17 cellular contexts compared by ENCODE assay signal in the genomic region with DNA sequence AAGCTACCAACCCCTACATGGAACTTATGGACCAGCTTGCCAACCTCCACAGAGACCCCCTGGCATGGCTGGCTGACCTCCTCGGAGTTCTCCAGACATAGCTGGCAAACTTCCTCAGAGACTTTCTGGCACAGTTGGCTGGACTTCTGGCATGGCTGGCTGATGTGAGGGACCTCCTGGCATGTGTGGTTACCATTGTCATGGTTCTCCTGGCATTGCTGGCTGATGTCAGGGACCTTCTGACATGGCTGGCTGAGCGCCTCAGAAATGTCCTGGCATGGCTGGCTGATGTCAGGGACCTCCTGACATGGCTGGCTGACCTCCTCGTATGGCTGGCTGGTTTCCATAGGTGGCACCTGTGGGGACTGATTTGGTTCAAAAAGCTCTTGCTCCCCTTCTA. TPM values are rescaled to one million over a fixed set of nuclear protein-coding genes. Genes with fewer than 3 reads are reported as not detected.
DNase-seq lines count a peak whose midpoint lies in the region; ATAC-seq and TF ChIP-seq lines count a peak whose summit lies in the region.
"Had no signal": no experiment of that assay in that cellular context is flagged by ENCODE, and none has a peak within 500 bp of the region (broad histone marks: within the 10 kb centered on the region; RNA-seq: fewer than 3 reads in every experiment).

No MANE protein-coding gene starts in this region.

- no peak for TF ChIP-seq EP300 in gastroesophageal sphincter (IDR thresholded peaks at IDR 0.05)

- no peak for DNase-seq in activated naive CD8-positive, alpha-beta T cell treated with anti-CD3 and anti-CD28 coated beads, Interleukin-2, amount 10 ng/mL, durations not matched to agents 7 days and 5 days
- no peak for DNase-seq in activated naive CD8-positive, alpha-beta T cell treated with anti-CD3 and anti-CD28 coated beads for 36 hours
- DNase-seq in glomerular visceral epithelial cell (ENCODE audit: extremely low spot score), result peak; percentile 75
- DNase-seq in renal cortical epithelial cell (ENCODE audit: low read depth), result peak; percentile 28
- DNase-seq in left cardiac atrium, result no peak
- no peak for DNase-seq in activated CD8-positive, alpha-beta memory T cell treated with anti-CD3 and anti-CD28 coated beads, Interleukin-2, amount 10 ng/mL, durations not matched to agents 7 days and 5 days
- DNase-seq: CD4-positive, alpha-beta memory T cell; DMS153; DND-41; GDM1; HCEC 1CT; HFFc6; KBM-7 had no signal

- CTCF ChIA-PET in activated CD8-positive, alpha-beta memory T cell treated with anti-CD3 and anti-CD28 coated beads, Interleukin-2, amount 10 ng/mL, durations not matched to agents 7 days and 5 days (lab: Charles Lee), result no interaction called here

- no peaks in the 10 kb centered on the region for H3K27me3 ChIP-seq in gastroesophageal sphincter

- TF ChIP-seq POLR2A in gastroesophageal sphincter (IDR thresholded peaks at IDR 0.05), result no peak

- H3K27ac Mint-ChIP-seq in activated naive CD8-positive, alpha-beta T cell treated with anti-CD3 and anti-CD28 coated beads, Interleukin-2, amount 10 ng/mL, durations not matched to agents 7 days and 5 days, result peak overlapping the region; percentile 13
- H3K27ac Mint-ChIP-seq in activated naive CD8-positive, alpha-beta T cell treated with anti-CD3 and anti-CD28 coated beads for 36 hours, result no peak overlapping the region
- no peak overlapping the region for H3K27ac Mint-ChIP-seq in activated CD8-positive, alpha-beta memory T cell treated with anti-CD3 and anti-CD28 coated beads, Interleukin-2, amount 10 ng/mL, durations not matched to agents 7 days and 5 days
- H3K27ac Mint-ChIP-seq: CD4-positive, alpha-beta memory T cell; HFFc6 had no signal

- H3K36me3 ChIP-seq in gastroesophageal sphincter, result peaks cover 0 to 31% of the 10 kb centered on the region in 2 donors

- no CpG with 5 or more reads among the region's 3 CpGs for WGBS in gastroesophageal sphincter (ENCODE audit: low coverage in 1 of 2), 2 donors

- intact Hi-C loops in left cardiac atrium (cut with DNase I), result no loop called here

- POLR2A ChIA-PET in activated naive CD8-positive, alpha-beta T cell treated with anti-CD3 and anti-CD28 coated beads, Interleukin-2, amount 10 ng/mL, durations not matched to agents 7 days and 5 days (lab: Charles Lee), result no interaction called here

- no peak overlapping the region for H3K4me3 ChIP-seq in gastroesophageal sphincter

- ATAC-seq in activated naive CD8-positive, alpha-beta T cell treated with anti-CD3 and anti-CD28 coated beads, Interleukin-2, amount 10 ng/mL, durations not matched to agents 7 days and 5 days (ENCODE audit: low read depth), result no peak
- ATAC-seq in left cardiac atrium (no peak), HG02798 (IDR thresholded peaks at IDR 0.05; ENCODE audit: poor library complexity, unreplicated experiment) (no peak), gastroesophageal sphincter (no peak)
- no peak for ATAC-seq in activated CD8-positive, alpha-beta memory T cell treated with anti-CD3 and anti-CD28 coated beads, Interleukin-2, amount 10 ng/mL, durations not matched to agents 7 days and 5 days

- peaks cover 7% of the 10 kb centered on the region for H3K36me3 Mint-ChIP-seq in activated naive CD8-positive, alpha-beta T cell treated with anti-CD3 and anti-CD28 coated beads, Interleukin-2, amount 10 ng/mL, durations not matched to agents 7 days and 5 days
- H3K36me3 Mint-ChIP-seq in activated naive CD8-positive, alpha-beta T cell treated with anti-CD3 and anti-CD28 coated beads for 36 hours, result peaks cover 4% of the 10 kb centered on the region
- H3K36me3 Mint-ChIP-seq in activated CD8-positive, alpha-beta memory T cell treated with anti-CD3 and anti-CD28 coated beads, Interleukin-2, amount 10 ng/mL, durations not matched to agents 7 days and 5 days, result no peaks in the 10 kb centered on the region

- no peaks in the 10 kb centered on the region for H3K27me3 Mint-ChIP-seq in activated naive CD8-positive, alpha-beta T cell treated with anti-CD3 and anti-CD28 coated beads, Interleukin-2, amount 10 ng/mL, durations not matched to agents 7 days and 5 days
- no peaks in the 10 kb centered on the region for H3K27me3 Mint-ChIP-seq in activated naive CD8-positive, alpha-beta T cell treated with anti-CD3 and anti-CD28 coated beads for 36 hours
- no peaks in the 10 kb centered on the region for H3K27me3 Mint-ChIP-seq in activated CD8-positive, alpha-beta memory T cell treated with anti-CD3 and anti-CD28 coated beads, Interleukin-2, amount 10 ng/mL, durations not matched to agents 7 days and 5 days
- H3K27me3 Mint-ChIP-seq: CD4-positive, alpha-beta memory T cell had no signal

- no peak overlapping the region for H3K4me3 Mint-ChIP-seq in activated naive CD8-positive, alpha-beta T cell treated with anti-CD3 and anti-CD28 coated beads, Interleukin-2, amount 10 ng/mL, durations not matched to agents 7 days and 5 days
- H3K4me3 Mint-ChIP-seq in activated naive CD8-positive, alpha-beta T cell treated with anti-CD3 and anti-CD28 coated beads for 36 hours, result no peak overlapping the region
- no peak overlapping the region for H3K4me3 Mint-ChIP-seq in activated CD8-positive, alpha-beta memory T cell treated with anti-CD3 and anti-CD28 coated beads, Interleukin-2, amount 10 ng/mL, durations not matched to agents 7 days and 5 days
- H3K4me3 Mint-ChIP-seq: CD4-positive, alpha-beta memory T cell; HFFc6 had no signal

- no peaks in the 10 kb centered on the region for H3K9me3 Mint-ChIP-seq in activated naive CD8-positive, alpha-beta T cell treated with anti-CD3 and anti-CD28 coated beads, Interleukin-2, amount 10 ng/mL, durations not matched to agents 7 days and 5 days
- H3K9me3 Mint-ChIP-seq in activated naive CD8-positive, alpha-beta T cell treated with anti-CD3 and anti-CD28 coated beads for 36 hours, result no peaks in the 10 kb centered on the region
- H3K9me3 Mint-ChIP-seq in activated CD8-positive, alpha-beta memory T cell treated with anti-CD3 and anti-CD28 coated beads, Interleukin-2, amount 10 ng/mL, durations not matched to agents 7 days and 5 days (ENCODE audit: low read depth), result no peaks in the 10 kb centered on the region
- H3K9me3 Mint-ChIP-seq: CD4-positive, alpha-beta memory T cell; HFFc6 had no signal

- H3K4me1 ChIP-seq in gastroesophageal sphincter, result peaks cover 0 to 8% (median 0%) of the 10 kb centered on the region in 3 donors

- H3K4me1 Mint-ChIP-seq in activated naive CD8-positive, alpha-beta T cell treated with anti-CD3 and anti-CD28 coated beads, Interleukin-2, amount 10 ng/mL, durations not matched to agents 7 days and 5 days, result no peaks in the 10 kb centered on the region
- no peaks in the 10 kb centered on the region for H3K4me1 Mint-ChIP-seq in activated naive CD8-positive, alpha-beta T cell treated with anti-CD3 and anti-CD28 coated beads for 36 hours
- no peaks in the 10 kb centered on the region for H3K4me1 Mint-ChIP-seq in activated CD8-positive, alpha-beta memory T cell treated with anti-CD3 and anti-CD28 coated beads, Interleukin-2, amount 10 ng/mL, durations not matched to agents 7 days and 5 days
- H3K4me1 Mint-ChIP-seq: CD4-positive, alpha-beta memory T cell had no signal

- H3K9me3 ChIP-seq in gastroesophageal sphincter, result no peaks in the 10 kb centered on the region

- TF ChIP-seq CTCF in gastroesophageal sphincter (IDR thresholded peaks at IDR 0.05), result no peak

- no peak overlapping the region for H3K27ac ChIP-seq in gastroesophageal sphincter
- H3K27ac ChIP-seq: 22Rv1, C4-2B had no signal

RNA-seq across cellular contexts. Expression of gene MAP1A, which starts 17.5 kb away (rescaled TPM):
- total RNA-seq in activated naive CD8-positive, alpha-beta T cell treated with anti-CD3 and anti-CD28 coated beads, Interleukin-2, amount 10 ng/mL, durations not matched to agents 7 days and 5 days, result 1 to 10 TPM; 3.4 to 3.5 TPM
- total RNA-seq in activated naive CD8-positive, alpha-beta T cell treated with anti-CD3 and anti-CD28 coated beads for 36 hours, result under 1 TPM; 0.68 TPM
- total RNA-seq in renal cortical epithelial cell, result 0.52 and 6.1 TPM in 2 replicates
- 10 to 100 TPM; 23.8 to 24.5 TPM for total RNA-seq in left cardiac atrium
- 10 to 100 TPM; 28.9 to 59.1 (median 35.1) TPM for total RNA-seq in gastroesophageal sphincter
- 1 to 10 TPM; 3.0 to 7.8 TPM for total RNA-seq in activated CD8-positive, alpha-beta memory T cell treated with anti-CD3 and anti-CD28 coated beads, Interleukin-2, amount 10 ng/mL, durations not matched to agents 7 days and 5 days

RNA-seq across cellular contexts. Expression of gene TP53BP1, which starts 41.9 kb away (rescaled TPM):
- total RNA-seq in activated naive CD8-positive, alpha-beta T cell treated with anti-CD3 and anti-CD28 coated beads, Interleukin-2, amount 10 ng/mL, durations not matched to agents 7 days and 5 days, result 10 to 100 TPM; 27.1 to 27.5 TPM
- total RNA-seq in activated naive CD8-positive, alpha-beta T cell treated with anti-CD3 and anti-CD28 coated beads for 36 hours, result 10 to 100 TPM; 24.1 to 24.3 TPM
- total RNA-seq in renal cortical epithelial cell, result 58.5 and 143 TPM in 2 replicates
- total RNA-seq in left cardiac atrium, result 10 to 100 TPM; 30.1 to 33.5 TPM
- 10 to 100 TPM; 21.8 to 40.2 (median 33.5) TPM for total RNA-seq in gastroesophageal sphincter
- total RNA-seq in activated CD8-positive, alpha-beta memory T cell treated with anti-CD3 and anti-CD28 coated beads, Interleukin-2, amount 10 ng/mL, durations not matched to agents 7 days and 5 days, result 10 to 100 TPM; 23.3 to 25.8 TPM

RNA-seq across cellular contexts. Expression of gene PPIP5K1, which starts 55.1 kb away (rescaled TPM):
- 10 to 100 TPM; 30.7 to 36.8 TPM for total RNA-seq in activated naive CD8-positive, alpha-beta T cell treated with anti-CD3 and anti-CD28 coated beads, Interleukin-2, amount 10 ng/mL, durations not matched to agents 7 days and 5 days
- total RNA-seq in activated naive CD8-positive, alpha-beta T cell treated with anti-CD3 and anti-CD28 coated beads for 36 hours, result 10 to 100 TPM; 32.8 to 33.6 TPM
- total RNA-seq in renal cortical epithelial cell, result 9.6 and 43.3 TPM in 2 replicates
- 10 to 100 TPM; 19.4 to 22.3 TPM for total RNA-seq in left cardiac atrium
- total RNA-seq in gastroesophageal sphincter, result 10 to 100 TPM; 16.7 to 44.7 (median 22.1) TPM
- 10 to 100 TPM; 33.5 to 34.2 TPM for total RNA-seq in activated CD8-positive, alpha-beta memory T cell treated with anti-CD3 and anti-CD28 coated beads, Interleukin-2, amount 10 ng/mL, durations not matched to agents 7 days and 5 days

RNA-seq across cellular contexts. Expression of gene CKMT1B, which starts 58.9 kb away (rescaled TPM):
- not detected for total RNA-seq in activated naive CD8-positive, alpha-beta T cell treated with anti-CD3 and anti-CD28 coated beads, Interleukin-2, amount 10 ng/mL, durations not matched to agents 7 days and 5 days
- under 1 TPM; 0.29 to 0.92 TPM for total RNA-seq in activated naive CD8-positive, alpha-beta T cell treated with anti-CD3 and anti-CD28 coated beads for 36 hours
- 0.10 and 1.9 TPM in 2 replicates for total RNA-seq in renal cortical epithelial cell
- 1 to 10 TPM; 3.7 to 5.5 TPM for total RNA-seq in left cardiac atrium
- total RNA-seq in gastroesophageal sphincter, result 1 to 10 TPM in 2 of 4 donors, not detected in 2; 6.4 to 7.8 TPM
- total RNA-seq in activated CD8-positive, alpha-beta memory T cell treated with anti-CD3 and anti-CD28 coated beads, Interleukin-2, amount 10 ng/mL, durations not matched to agents 7 days and 5 days, result under 1 TPM in 1 of 2 experiments, not detected in 1; 0.40 TPM
- total RNA-seq: CD4-positive, alpha-beta memory T cell; HFFc6 had no signal

Comparison
In these comparisons a context has a peak if more than half of its experiments do, and no peak if none do; other contexts are left out.
1. DNase-seq: peak in glomerular visceral epithelial cell (single experiment) and renal cortical epithelial cell (single experiment); none in activated naive CD8-positive, alpha-beta T cell treated with anti-CD3 and anti-CD28 coated beads, Interleukin-2, amount 10 ng/mL, durations not matched to agents 7 days and 5 days (single experiment), activated naive CD8-positive, alpha-beta T cell treated with anti-CD3 and anti-CD28 coated beads for 36 hours (single experiment), left cardiac atrium (single experiment) and activated CD8-positive, alpha-beta memory T cell treated with anti-CD3 and anti-CD28 coated beads, Interleukin-2, amount 10 ng/mL, durations not matched to agents 7 days and 5 days (single experiment).